27 cellular contexts compared by ENCODE assay signal in genomic region chr17:41657164-41657754, GRCh38. TPM values are rescaled to one million over a fixed set of nuclear protein-coding genes. Genes with fewer than 3 reads are reported as not detected.
DNase-seq lines count a peak whose midpoint lies in the region; ATAC-seq and TF ChIP-seq lines count a peak whose summit lies in the region.
"Had no signal": no experiment of that assay in that cellular context is flagged by ENCODE, and none has a peak within 500 bp of the region (broad histone marks: within the 10 kb centered on the region; RNA-seq: fewer than 3 reads in every experiment).

No MANE protein-coding gene starts in this region.

- H3K4me3 Mint-ChIP-seq in nephron progenitor cell = no peak overlapping the region
- H3K4me3 Mint-ChIP-seq in CD8-positive, alpha-beta T cell = no peak overlapping the region
- H3K4me3 Mint-ChIP-seq: activated naive CD4-positive, alpha-beta T cell treated with anti-CD3 and anti-CD28 coated beads, Interleukin-2, amount 50 U/mL, for 24 hours; CD14-positive monocyte; effector memory CD8-positive, alpha-beta T cell; GM23338 had no signal

- no peaks in the 10 kb centered on the region for H3K27me3 ChIP-seq in RWPE2 (ENCODE audit: insufficient read depth, poor library complexity, severe bottlenecking)
- no peaks in the 10 kb centered on the region for H3K27me3 ChIP-seq in upper lobe of left lung
- no peaks in the 10 kb centered on the region for H3K27me3 ChIP-seq in CD8-positive, alpha-beta T cell (ENCODE audit: insufficient read depth, low read length)

- no peaks in the 10 kb centered on the region for H3K9me3 Mint-ChIP-seq in nephron progenitor cell
- no peaks in the 10 kb centered on the region for H3K9me3 Mint-ChIP-seq in CD8-positive, alpha-beta T cell
- H3K9me3 Mint-ChIP-seq: activated naive CD4-positive, alpha-beta T cell treated with anti-CD3 and anti-CD28 coated beads, Interleukin-2, amount 50 U/mL, for 24 hours; CD14-positive monocyte; effector memory CD8-positive, alpha-beta T cell; GM23338 had no signal

- no peak for TF ChIP-seq EP300 in upper lobe of left lung (IDR thresholded peaks at IDR 0.05)

- no peak for TF ChIP-seq CTCF in RWPE2 (IDR thresholded peaks at IDR 0.05; ENCODE audit: poor library complexity, severe bottlenecking)
- no peak for TF ChIP-seq CTCF in nephron progenitor cell (IDR thresholded peaks at IDR 0.05)
- TF ChIP-seq CTCF in upper lobe of left lung (IDR thresholded peaks at IDR 0.05) = no peak
- no peak for TF ChIP-seq CTCF in lower leg skin (IDR thresholded peaks at IDR 0.05)
- TF ChIP-seq CTCF in CD8-positive, alpha-beta T cell (IDR thresholded peaks at IDR 0.05) = no peak

- H3K27ac Mint-ChIP-seq in nephron progenitor cell = peak overlapping the region; percentile 59
- no peak overlapping the region for H3K27ac Mint-ChIP-seq in CD8-positive, alpha-beta T cell
- H3K27ac Mint-ChIP-seq: activated naive CD4-positive, alpha-beta T cell treated with anti-CD3 and anti-CD28 coated beads, Interleukin-2, amount 50 U/mL, for 24 hours; effector memory CD8-positive, alpha-beta T cell; GM23338 had no signal

- peaks cover 39% of the 10 kb centered on the region for H3K4me1 Mint-ChIP-seq in nephron progenitor cell
- no peaks in the 10 kb centered on the region for H3K4me1 Mint-ChIP-seq in CD8-positive, alpha-beta T cell (ENCODE audit: low read depth)
- H3K4me1 Mint-ChIP-seq: activated naive CD4-positive, alpha-beta T cell treated with anti-CD3 and anti-CD28 coated beads, Interleukin-2, amount 50 U/mL, for 24 hours; CD14-positive monocyte had no signal

- CTCF ChIA-PET in CD8-positive, alpha-beta T cell (lab: Charles Lee) = interaction anchor here (14.8 kb wide), 1 partner anchor 10 kb away, joined by 405 read pairs; no protein-coding TSS in a partner anchor

- intact Hi-C loops in lower leg skin (cut with DNase I; ENCODE audit: low total_unique reads) = no loop called here
- intact Hi-C loops in CD8-positive, alpha-beta T cell (cut with DNase I, micrococcal nuclease) = no loop called here

- H3K27ac ChIP-seq in RWPE2 (ENCODE audit: poor library complexity, severe bottlenecking) (peak overlapping the region; percentile 99), epithelial cell of prostate (peak overlapping the region; percentile 100), upper lobe of left lung (peak overlapping the region; percentile 84 to 89 (median 86))
- H3K27ac ChIP-seq in CD8-positive, alpha-beta T cell (ENCODE audit: low read depth, low read length) = no peak overlapping the region
- H3K27ac ChIP-seq: HL-60 had no signal

- H3K36me3 Mint-ChIP-seq in nephron progenitor cell (ENCODE audit: low read depth) = no peaks in the 10 kb centered on the region
- H3K36me3 Mint-ChIP-seq in CD8-positive, alpha-beta T cell = no peaks in the 10 kb centered on the region
- H3K36me3 Mint-ChIP-seq: activated naive CD4-positive, alpha-beta T cell treated with anti-CD3 and anti-CD28 coated beads, Interleukin-2, amount 50 U/mL, for 24 hours; CD14-positive monocyte had no signal

- H3K9me3 ChIP-seq in RWPE2 (ENCODE audit: severe bottlenecking) = no peaks in the 10 kb centered on the region
- H3K9me3 ChIP-seq in upper lobe of left lung = no peaks in the 10 kb centered on the region
- H3K9me3 ChIP-seq in CD8-positive, alpha-beta T cell (ENCODE audit: low read length) = no peaks in the 10 kb centered on the region

- H3K36me3 ChIP-seq in RWPE2 (ENCODE audit: low read depth) (no peaks in the 10 kb centered on the region), upper lobe of left lung (no peaks in the 10 kb centered on the region)
- H3K36me3 ChIP-seq in CD8-positive, alpha-beta T cell (ENCODE audit: insufficient read depth, low read length) = no peaks in the 10 kb centered on the region

- peaks cover 8% of the 10 kb centered on the region for H3K27me3 Mint-ChIP-seq in nephron progenitor cell (ENCODE audit: low read depth, poor library complexity)
- no peaks in the 10 kb centered on the region for H3K27me3 Mint-ChIP-seq in CD8-positive, alpha-beta T cell (ENCODE audit: low read depth)
- H3K27me3 Mint-ChIP-seq: activated naive CD4-positive, alpha-beta T cell treated with anti-CD3 and anti-CD28 coated beads, Interleukin-2, amount 50 U/mL, for 24 hours had no signal

- POLR2A ChIA-PET in CD8-positive, alpha-beta T cell (lab: Charles Lee) = no interaction called here

- ATAC-seq in RWPE2 (ENCODE audit: low read depth) (no peak), upper lobe of left lung (ENCODE audit: low FRiP score in 2 of 2) (no peak), HG03175 (IDR thresholded peaks at IDR 0.05; ENCODE audit: unreplicated experiment) (no peak)
- ATAC-seq in CD8-positive, alpha-beta T cell = no peak
- ATAC-seq: effector memory CD8-positive, alpha-beta T cell; GM23338; HepG2 had no signal

- WGBS in upper lobe of left lung, 2 donors = 75 to 89% methylated on average over 7 to 16 of the region's 16 CpGs
- WGBS in lower leg skin, 2 donors = 47% methylated on average over 7 to 15 of the region's 16 CpGs

- DNase-seq in RWPE2 (ENCODE audit: low spot score) (no peak), epithelial cell of prostate (ENCODE audit: low read depth, low spot score) (no peak), nephron progenitor cell (no peak), upper lobe of left lung (no peak), lower leg skin (ENCODE audit: low spot score in 2 of 2) (no peak)
- DNase-seq in CD8-positive, alpha-beta T cell = no peak
- DNase-seq: activated T-cell treated with anti-CD3 and anti-CD28 coated beads, Interleukin-2, amount 50 U/mL, for 48 hours; DMS 273 treated with DMSO at 0.1 percent for 48 hours; effector memory CD8-positive, alpha-beta T cell; NCI-H1048; NCI-H1930; NCI-H345; NCI-H774; SHP77 treated with DMSO at 0.1 percent for 48 hours; stimulated activated CD4-positive, alpha-beta T cell treated with anti-CD3 and anti-CD28 coated beads, Interleukin-4, amount 100 ng/mL, for 1 hour; stimulated activated naive CD4-positive, alpha-beta T cell; trophoblast cell had no signal

- H3K4me3 ChIP-seq in RWPE2 (ENCODE audit: severe bottlenecking) (no peak overlapping the region), upper lobe of left lung (no peak overlapping the region), lower leg skin (ENCODE audit: low read depth, poor library complexity, severe bottlenecking) (no peak overlapping the region)
- H3K4me3 ChIP-seq in CD8-positive, alpha-beta T cell (ENCODE audit: low read depth, low read length) = no peak overlapping the region
- H3K4me3 ChIP-seq: GM23338 had no signal

- H3K4me1 ChIP-seq in RWPE2 (ENCODE audit: insufficient read depth, poor library complexity, severe bottlenecking) = peaks cover 45% of the 10 kb centered on the region
- peaks cover 8 to 56% (median 26%) of the 10 kb centered on the region in 4 donors for H3K4me1 ChIP-seq in upper lobe of left lung
- no peaks in the 10 kb centered on the region for H3K4me1 ChIP-seq in CD8-positive, alpha-beta T cell (ENCODE audit: insufficient read depth, low read length)

- TF ChIP-seq POLR2A in upper lobe of left lung (IDR thresholded peaks at IDR 0.05) (no peak), lower leg skin (IDR thresholded peaks at IDR 0.05) (no peak)

RNA-seq across cellular contexts. Expression of gene EIF1, which starts 31.4 kb away (rescaled TPM):
- total RNA-seq in upper lobe of left lung (100 to 1,000 TPM; 109 to 998 (median 405) TPM), lower leg skin (100 to 1,000 TPM; 211 to 299 (median 249) TPM)
- total RNA-seq in CD8-positive, alpha-beta T cell = 1,000 to 10,000 TPM; 3,749 to 3,996 TPM

RNA-seq across cellular contexts. Expression of gene KRT17, which starts 32.9 kb away (rescaled TPM):
- total RNA-seq in upper lobe of left lung = 10 to 100 TPM in 4 of 6 donors, 1 to 10 TPM in 1, under 1 TPM in 1; 0.78 to 33.3 (median 18.0) TPM
- 1,000 to 10,000 TPM in 2 of 4 donors, 100 to 1,000 TPM in 2; 474 to 1,574 (median 971) TPM for total RNA-seq in lower leg skin
- total RNA-seq in CD8-positive, alpha-beta T cell = not detected

RNA-seq across cellular contexts. Expression of gene KRT16, which starts 44.7 kb away (rescaled TPM):
- not detected for total RNA-seq in upper lobe of left lung
- 100 to 1,000 TPM in 1 of 4 donors, 10 to 100 TPM in 3; 79.2 to 447 (median 81.8) TPM for total RNA-seq in lower leg skin
- not detected for total RNA-seq in CD8-positive, alpha-beta T cell
- total RNA-seq: activated CD8-positive, alpha-beta memory T cell treated with anti-CD3 and anti-CD28 coated beads for 36 hours; GM23338; HepG2; LHCN-M2; mononuclear cell had no signal

RNA-seq across cellular contexts. Expression of gene GAST, which starts 54.9 kb away (rescaled TPM):
- total RNA-seq in upper lobe of left lung (not detected), lower leg skin (not detected)
- total RNA-seq in CD8-positive, alpha-beta T cell = not detected
- total RNA-seq: activated CD8-positive, alpha-beta memory T cell treated with anti-CD3 and anti-CD28 coated beads for 36 hours; chondrocyte; GM23338; LHCN-M2; mononuclear cell had no signal

Comparison
In these comparisons a context has a peak if more than half of its experiments do, and no peak if none do; other contexts are left out.
1. RNA of gene KRT17, which starts 32.9 kb away (total RNA-seq): 474 to 1,574 TPM in lower leg skin; 0.78 to 33.3 TPM in upper lobe of left lung and not detected in CD8-positive, alpha-beta T cell; every median in the first group is over 10 times any median in the second.
2. RNA of gene KRT16, which starts 44.7 kb away (total RNA-seq): 79.2 to 447 TPM in lower leg skin; not detected in upper lobe of left lung and not detected in CD8-positive, alpha-beta T cell; every median in the first group is over 10 times any median in the second.